8 cellular contexts compared by ENCODE assay signal in the genomic region with DNA sequence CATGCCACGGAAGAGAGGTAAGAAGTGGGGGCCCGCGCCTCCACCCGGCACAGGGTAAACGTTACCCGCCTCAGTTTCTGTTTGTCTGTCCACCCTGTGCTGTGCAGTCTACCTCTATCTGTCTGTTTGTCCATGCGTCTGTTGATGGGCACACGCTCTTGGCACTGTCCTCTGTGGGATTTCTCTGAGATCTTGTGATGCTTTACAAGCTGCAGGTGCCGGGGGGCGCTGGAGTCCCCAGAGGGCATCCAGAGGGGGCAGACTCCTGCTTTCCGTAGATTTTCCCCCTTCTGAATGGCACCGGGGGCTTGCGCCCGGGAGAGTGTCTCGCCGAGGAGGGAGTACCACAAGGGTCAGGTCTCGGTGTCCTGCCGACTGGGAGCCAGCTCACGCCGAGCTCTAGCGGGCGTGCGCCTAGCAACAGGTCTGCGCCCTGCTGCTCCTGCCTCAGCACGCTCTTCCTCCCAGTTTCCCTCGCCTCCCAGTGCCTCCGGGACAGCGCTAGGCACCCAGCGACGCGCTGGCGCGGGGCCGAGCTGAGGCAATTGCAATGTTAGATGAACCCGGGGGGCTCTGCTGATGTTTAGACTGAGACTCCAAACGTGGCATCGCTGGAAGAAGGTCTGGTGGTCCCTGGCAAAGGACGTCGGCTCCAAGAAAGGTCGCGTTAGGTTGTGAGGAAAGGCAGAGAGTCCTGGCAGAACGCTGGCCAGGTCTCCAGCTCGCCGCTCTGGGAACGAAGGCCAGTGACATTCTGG. TPM values are rescaled to one million over a fixed set of nuclear protein-coding genes. Genes with fewer than 3 reads are reported as not detected.
A peak's percentile ranks its signal among the peaks of the same experiment; 100 is the strongest.
DNase-seq lines count a peak whose midpoint lies in the region; ATAC-seq and TF ChIP-seq lines count a peak whose summit lies in the region.

No MANE protein-coding gene starts in this region.

- peak overlapping the region; percentile 58 for H3K4me3 ChIP-seq in lower lobe of right lung
- peak overlapping the region; percentile 46 to 49 for H3K4me3 ChIP-seq in vagina

- DNase-seq in G401 (ENCODE audit: low spot score), result peak; percentile 44
- DNase-seq in NCI-H226, result peak; percentile 48
- no peak for DNase-seq in lower lobe of right lung
- DNase-seq in vagina (ENCODE audit: extremely low spot score in 2 of 2), result no peak
- DNase-seq in globus pallidus (ENCODE audit: low spot score), result no peak
- no peak for DNase-seq in GM10266 (ENCODE audit: extremely low spot score)

- intact Hi-C loops in dendritic cell treated with granulocyte-macrophage colony-stimulating factor and Interleukin-4, amounts not matched to agents 40 ng/mL and 50 ng/mL, for 4 days (cut with micrococcal nuclease), result loop anchor here (10.0 kb wide), 2 partner anchors 85 to 185 kb away; a partner anchor contains a TSS
- intact Hi-C loops in lower lobe of right lung (cut with DNase I) (loop anchor here (5.0 to 10.0 kb wide), 2 partner anchors 213 to 325 kb away; no protein-coding TSS in a partner anchor), vagina (cut with DNase I) (loop anchor here (5.0 to 10.0 kb wide), 2 partner anchors 213 to 325 kb away; no protein-coding TSS in a partner anchor)

- peaks cover 24% of the 10 kb centered on the region for H3K27me3 ChIP-seq in lower lobe of right lung (ENCODE audit: low read depth)
- H3K27me3 ChIP-seq in vagina, result no peaks in the 10 kb centered on the region

- TF ChIP-seq POLR2A in vagina (IDR thresholded peaks at IDR 0.05), result no peak

- no peaks in the 10 kb centered on the region for H3K9me3 Mint-ChIP-seq in dendritic cell treated with granulocyte-macrophage colony-stimulating factor and Interleukin-4, amounts not matched to agents 40 ng/mL and 50 ng/mL, for 4 days

- no peaks in the 10 kb centered on the region for H3K9me3 ChIP-seq in lower lobe of right lung
- H3K9me3 ChIP-seq in vagina, result no peaks in the 10 kb centered on the region

- peaks cover 79% of the 10 kb centered on the region for H3K27me3 Mint-ChIP-seq in dendritic cell treated with granulocyte-macrophage colony-stimulating factor and Interleukin-4, amounts not matched to agents 40 ng/mL and 50 ng/mL, for 4 days

- H3K4me3 Mint-ChIP-seq in dendritic cell treated with granulocyte-macrophage colony-stimulating factor and Interleukin-4, amounts not matched to agents 40 ng/mL and 50 ng/mL, for 4 days, result peak overlapping the region; percentile 36

- no peak overlapping the region for H3K27ac Mint-ChIP-seq in dendritic cell treated with granulocyte-macrophage colony-stimulating factor and Interleukin-4, amounts not matched to agents 40 ng/mL and 50 ng/mL, for 4 days

- peaks cover 35% of the 10 kb centered on the region for H3K4me1 Mint-ChIP-seq in dendritic cell treated with granulocyte-macrophage colony-stimulating factor and Interleukin-4, amounts not matched to agents 40 ng/mL and 50 ng/mL, for 4 days (ENCODE audit: low read depth)

- no peaks in the 10 kb centered on the region for H3K36me3 Mint-ChIP-seq in dendritic cell treated with granulocyte-macrophage colony-stimulating factor and Interleukin-4, amounts not matched to agents 40 ng/mL and 50 ng/mL, for 4 days (ENCODE audit: low read depth)

- H3K27ac ChIP-seq in lower lobe of right lung (no peak overlapping the region), vagina (no peak overlapping the region)

- in situ Hi-C loops in G401 (cut with HindIII; ENCODE audit: low sequenced_read_pairs), result no loop called here

- H3K36me3 ChIP-seq in lower lobe of right lung (no peaks in the 10 kb centered on the region), vagina (no peaks in the 10 kb centered on the region)

- H3K4me1 ChIP-seq in lower lobe of right lung (peaks cover 51% of the 10 kb centered on the region), vagina (peaks cover 36% of the 10 kb centered on the region)

- peak; percentile 40 to 42 for ATAC-seq in lower lobe of right lung
- no peak for ATAC-seq in GM18517 (IDR thresholded peaks at IDR 0.05; ENCODE audit: unreplicated experiment)

- no peak for TF ChIP-seq CTCF in lower lobe of right lung (IDR thresholded peaks at IDR 0.05)
- no peak for TF ChIP-seq CTCF in vagina (IDR thresholded peaks at IDR 0.05)
- TF ChIP-seq CTCF in GM10266 (IDR thresholded peaks at IDR 0.05; ENCODE audit: control insufficient read depth, insufficient read depth, low read depth, missing control alignments), result no peak

RNA-seq across cellular contexts. Expression of a gene that starts 0.7 kb away (rescaled TPM):
- total RNA-seq in G401 (2014; rRNA removed; shearing (Covaris generic)), result 0.43 TPM in 1 of 2 replicates, not detected in the other
- 7.3 TPM for total RNA-seq in lower lobe of right lung
- total RNA-seq in vagina, result 0.74 TPM

Comparison
In these comparisons a context has a peak if more than half of its experiments do, and no peak if none do; other contexts are left out.
1. DNase-seq: peak in G401 (single experiment) and NCI-H226 (single experiment); none in lower lobe of right lung (single experiment), vagina (0 of 2), globus pallidus (single experiment) and GM10266 (single experiment).